In genomic region chr1:209805341-209805781, GRCh38 we compare ENCODE assay signal across 8 cellular contexts. TPM values are rescaled to one million over a fixed set of nuclear protein-coding genes. Genes with fewer than 3 reads are reported as not detected.
DNase-seq lines count a peak whose midpoint lies in the region; ATAC-seq and TF ChIP-seq lines count a peak whose summit lies in the region.

No MANE protein-coding gene starts in this region.

- H3K9me3 Mint-ChIP-seq in HFFc6, result no peaks in the 10 kb centered on the region
- H3K9me3 Mint-ChIP-seq in activated naive CD8-positive, alpha-beta T cell treated with anti-CD3 and anti-CD28 coated beads, Interleukin-2, amount 10 ng/mL, durations not matched to agents 7 days and 5 days, result no peaks in the 10 kb centered on the region

- no peak for TF ChIP-seq EP300 in sigmoid colon (IDR thresholded peaks at IDR 0.05)

- peaks cover 12% of the 10 kb centered on the region for H3K27me3 ChIP-seq in iPS-15b (ENCODE audit: control insufficient read depth, insufficient read depth, low read length)
- H3K27me3 ChIP-seq in sigmoid colon, result peaks cover 0 to 4% (median 0%) of the 10 kb centered on the region in 3 donors

- 10 to 43% methylated on average over 19 of the region's 19 CpGs for WGBS in sigmoid colon, 2 donors

- H3K4me3 Mint-ChIP-seq in HFFc6, result peak overlapping the region; percentile 81; the same call in 1 of the 2 replicates
- H3K4me3 Mint-ChIP-seq in activated naive CD8-positive, alpha-beta T cell treated with anti-CD3 and anti-CD28 coated beads, Interleukin-2, amount 10 ng/mL, durations not matched to agents 7 days and 5 days, result peak overlapping the region; percentile 91

- H3K36me3 ChIP-seq in iPS-15b (ENCODE audit: control insufficient read depth, insufficient read depth, low read length) (no peaks in the 10 kb centered on the region), sigmoid colon (no peaks in the 10 kb centered on the region)

- H3K27me3 Mint-ChIP-seq in HFFc6 (ENCODE audit: insufficient read depth), result peaks cover 2% of the 10 kb centered on the region; the same call in 1 of the 2 replicates
- no peaks in the 10 kb centered on the region for H3K27me3 Mint-ChIP-seq in activated naive CD8-positive, alpha-beta T cell treated with anti-CD3 and anti-CD28 coated beads, Interleukin-2, amount 10 ng/mL, durations not matched to agents 7 days and 5 days

- H3K4me1 Mint-ChIP-seq in HFFc6 (ENCODE audit: low read depth), result peaks cover 48% of the 10 kb centered on the region
- peaks cover 7% of the 10 kb centered on the region for H3K4me1 Mint-ChIP-seq in activated naive CD8-positive, alpha-beta T cell treated with anti-CD3 and anti-CD28 coated beads, Interleukin-2, amount 10 ng/mL, durations not matched to agents 7 days and 5 days

- H3K9me3 ChIP-seq in iPS-15b (ENCODE audit: control insufficient read depth, insufficient read depth, low read length), result no peaks in the 10 kb centered on the region
- H3K9me3 ChIP-seq in sigmoid colon, result no peaks in the 10 kb centered on the region

- H3K9ac ChIP-seq in iPS-15b (ENCODE audit: low read depth, low read length), result peak overlapping the region; percentile 84

- TF ChIP-seq CTCF in HFFc6 (IDR thresholded peaks at IDR 0.05) (no peak), sigmoid colon (IDR thresholded peaks at IDR 0.05) (no peak)

- intact Hi-C loops in sigmoid colon (cut with DNase I), result no loop called here

- POLR2A ChIA-PET in activated naive CD8-positive, alpha-beta T cell treated with anti-CD3 and anti-CD28 coated beads, Interleukin-2, amount 10 ng/mL, durations not matched to agents 7 days and 5 days (lab: Charles Lee), result interaction anchor here (1.4 to 2.0 kb wide), 3 partner anchors 18 to 37 kb away, joined by 4 to 14 read pairs (median 7); no protein-coding TSS in a partner anchor

- H3K27ac ChIP-seq in sigmoid colon, result peak overlapping the region in 2 of 4 donors; percentile 47 to 54

- DNase-seq in HFFc6 (no peak), sigmoid colon (no peak), AG20443 (ENCODE audit: low spot score) (no peak)
- no peak for DNase-seq in activated naive CD8-positive, alpha-beta T cell treated with anti-CD3 and anti-CD28 coated beads, Interleukin-2, amount 10 ng/mL, durations not matched to agents 7 days and 5 days
- no peak for DNase-seq in activated CD4-positive, CD25-positive, alpha-beta regulatory T cell (lab: John Stamatoyannopoulos, UW)

- H3K27ac Mint-ChIP-seq in HFFc6, result no peak overlapping the region
- H3K27ac Mint-ChIP-seq in activated naive CD8-positive, alpha-beta T cell treated with anti-CD3 and anti-CD28 coated beads, Interleukin-2, amount 10 ng/mL, durations not matched to agents 7 days and 5 days, result peak overlapping the region; percentile 91

- H3K4me3 ChIP-seq in iPS-15b (ENCODE audit: low read depth, low read length), result peak overlapping the region; percentile 98
- peak overlapping the region in 3 of 4 donors; percentile 21 to 30 (median 22) for H3K4me3 ChIP-seq in sigmoid colon

- TF ChIP-seq POLR2A in sigmoid colon (IDR thresholded peaks at IDR 0.05), result no peak

- ATAC-seq in activated naive CD8-positive, alpha-beta T cell treated with anti-CD3 and anti-CD28 coated beads, Interleukin-2, amount 10 ng/mL, durations not matched to agents 7 days and 5 days (ENCODE audit: low read depth), result no peak
- no peak for ATAC-seq in GM18502 (IDR thresholded peaks at IDR 0.05; ENCODE audit: poor library complexity, unreplicated experiment)
- ATAC-seq in GM19397 (IDR thresholded peaks at IDR 0.05; ENCODE audit: unreplicated experiment), result no peak

- no peaks in the 10 kb centered on the region for H3K36me3 Mint-ChIP-seq in HFFc6 (ENCODE audit: low read depth)
- H3K36me3 Mint-ChIP-seq in activated naive CD8-positive, alpha-beta T cell treated with anti-CD3 and anti-CD28 coated beads, Interleukin-2, amount 10 ng/mL, durations not matched to agents 7 days and 5 days, result no peaks in the 10 kb centered on the region

- H3K4me1 ChIP-seq in iPS-15b (ENCODE audit: control insufficient read depth, insufficient read depth, low read length), result peaks cover 5% of the 10 kb centered on the region
- H3K4me1 ChIP-seq in sigmoid colon, result peaks cover 0 to 8% (median 7%) of the 10 kb centered on the region in 4 donors

RNA-seq across cellular contexts. Expression of gene IRF6, which starts 0.6 kb away (rescaled TPM):
- 1 to 10 TPM in 2 of 6 experiments, under 1 TPM in 4; 0.14 to 3.2 (median 0.28) TPM for total RNA-seq in HFFc6 (2021; fragmentation: NEBNext Ultra II Directional; extraction: Animal tissue kit (Norgen Biotek cat#: 25700))
- total RNA-seq in activated naive CD8-positive, alpha-beta T cell treated with anti-CD3 and anti-CD28 coated beads, Interleukin-2, amount 10 ng/mL, durations not matched to agents 7 days and 5 days, result 1 to 10 TPM; 1.7 to 2.0 TPM
- total RNA-seq in sigmoid colon, result 1 to 10 TPM in 1 of 4 donors, under 1 TPM in 3; 0.28 to 1.1 (median 0.37) TPM
- polyA plus RNA-seq in sigmoid colon, result 10 to 100 TPM; 29.0 to 58.5 (median 51.1) TPM

RNA-seq across cellular contexts. Expression of gene C1orf74, which starts 21.0 kb away (rescaled TPM):
- 1 to 10 TPM; 1.8 to 2.7 (median 2.4) TPM for total RNA-seq in HFFc6 (2021; fragmentation: NEBNext Ultra II Directional; extraction: Animal tissue kit (Norgen Biotek cat#: 25700))
- 1 to 10 TPM; 2.2 to 2.8 TPM for total RNA-seq in activated naive CD8-positive, alpha-beta T cell treated with anti-CD3 and anti-CD28 coated beads, Interleukin-2, amount 10 ng/mL, durations not matched to agents 7 days and 5 days
- 1 to 10 TPM in 1 of 4 donors, under 1 TPM in 3; 0.28 to 1.4 (median 0.60) TPM for total RNA-seq in sigmoid colon
- polyA plus RNA-seq in sigmoid colon, result 1 to 10 TPM; 1.2 to 1.8 (median 1.4) TPM

RNA-seq across cellular contexts. Expression of gene UTP25, which starts 22.4 kb away (rescaled TPM):
- total RNA-seq in HFFc6 (2021; fragmentation: NEBNext Ultra II Directional; extraction: Animal tissue kit (Norgen Biotek cat#: 25700)), result 10 to 100 TPM in 4 of 6 experiments, 1 to 10 TPM in 2; 9.0 to 18.5 (median 16.2) TPM
- 1 to 10 TPM; 7.5 to 7.7 TPM for total RNA-seq in activated naive CD8-positive, alpha-beta T cell treated with anti-CD3 and anti-CD28 coated beads, Interleukin-2, amount 10 ng/mL, durations not matched to agents 7 days and 5 days
- 1 to 10 TPM; 5.7 to 8.6 (median 6.9) TPM for total RNA-seq in sigmoid colon
- polyA plus RNA-seq in sigmoid colon, result 1 to 10 TPM; 1.2 to 3.7 (median 1.6) TPM

RNA-seq across cellular contexts. Expression of gene TRAF3IP3, which starts 49.5 kb away (rescaled TPM):
- under 1 TPM in 1 of 6 experiments, not detected in 5; 0.24 TPM for total RNA-seq in HFFc6 (2021; fragmentation: NEBNext Ultra II Directional; extraction: Animal tissue kit (Norgen Biotek cat#: 25700))
- total RNA-seq in activated naive CD8-positive, alpha-beta T cell treated with anti-CD3 and anti-CD28 coated beads, Interleukin-2, amount 10 ng/mL, durations not matched to agents 7 days and 5 days, result 100 to 1,000 TPM; 392 to 403 TPM
- 1 to 10 TPM; 1.1 to 2.7 (median 1.4) TPM for total RNA-seq in sigmoid colon
- 10 to 100 TPM in 1 of 3 donors, 1 to 10 TPM in 2; 1.2 to 43.7 (median 1.8) TPM for polyA plus RNA-seq in sigmoid colon
